In genomic region chr7:155533120-155533826, GRCh38 we compare ENCODE assay signal across 8 cellular contexts. TPM values are rescaled to one million over a fixed set of nuclear protein-coding genes. Genes with fewer than 3 reads are reported as not detected.
DNase-seq lines count a peak whose midpoint lies in the region; ATAC-seq and TF ChIP-seq lines count a peak whose summit lies in the region.

No MANE protein-coding gene starts in this region.

- H2AFZ ChIP-seq in GM23248, result peak overlapping the region; percentile 18; the same call in 1 of the 2 replicates

- H3K36me3 ChIP-seq in GM23248 (ENCODE audit: low read depth), result no peaks in the 10 kb centered on the region
- H3K36me3 ChIP-seq in NT2/D1 (ENCODE audit: insufficient read depth, insufficient read length, low read length), result no peaks in the 10 kb centered on the region
- H3K36me3 ChIP-seq in rectal smooth muscle tissue (ENCODE audit: control insufficient read depth, insufficient read depth, low read length), result no peaks in the 10 kb centered on the region

- no peak overlapping the region for H3K27ac ChIP-seq in GM23248
- no peak overlapping the region for H3K27ac ChIP-seq in foreskin keratinocyte
- no peak overlapping the region for H3K27ac ChIP-seq in rectal smooth muscle tissue (ENCODE audit: low read depth, low read length)

- H3K27me3 ChIP-seq in GM23248 (replicated peaks; ENCODE audit: insufficient read depth), result peaks cover 50% of the 10 kb centered on the region
- H3K27me3 ChIP-seq in NT2/D1 (ENCODE audit: insufficient read depth, insufficient read length), result peaks cover 68% of the 10 kb centered on the region
- H3K27me3 ChIP-seq in foreskin keratinocyte, result peaks cover 66% of the 10 kb centered on the region
- peaks cover 42% of the 10 kb centered on the region for H3K27me3 ChIP-seq in rectal smooth muscle tissue (ENCODE audit: control insufficient read depth, insufficient read depth, low read length)

- H3K9ac ChIP-seq in GM23248, result no peak overlapping the region
- peak overlapping the region; percentile 64 for H3K9ac ChIP-seq in NT2/D1 (ENCODE audit: insufficient read length, low read depth)
- H3K9ac ChIP-seq in rectal smooth muscle tissue (ENCODE audit: low read length), result no peak overlapping the region

- H3K79me2 ChIP-seq in GM23248 (ENCODE audit: insufficient read depth), result no peaks in the 10 kb centered on the region

- H3K4me2 ChIP-seq in GM23248 (ENCODE audit: unreplicated experiment), result no peak overlapping the region

- in situ Hi-C loops in GM23248 (cut with MboI), result no loop called here

- H3K9me2 ChIP-seq in GM23248 (ENCODE audit: insufficient read depth), result no peaks in the 10 kb centered on the region

- ATAC-seq in foreskin keratinocyte, result peak; percentile 30
- no peak for ATAC-seq in HG02678 (IDR thresholded peaks at IDR 0.05; ENCODE audit: unreplicated experiment)

- H4K20me1 ChIP-seq in GM23248 (ENCODE audit: insufficient read depth), result no peaks in the 10 kb centered on the region

- no peak for TF ChIP-seq CTCF in foreskin keratinocyte (conservative IDR thresholded peaks at IDR 0.05)

- 2 to 3% methylated on average over 60 of the region's 60 CpGs for WGBS in GM23248 (ENCODE audit: low coverage in 1 of 2, low lambda C conversion rate in 2 of 2, missing lambda C conversion rate in 2 of 2), 2 experiments

- peak; percentile 25 for DNase-seq in GM23248
- DNase-seq in NT2/D1 (ENCODE audit: low read depth, low spot score), result no peak
- DNase-seq in foreskin keratinocyte, result no peak
- DNase-seq in NCI-H2029 (lab: John Stamatoyannopoulos, UW), result no peak
- no peak for DNase-seq in activated CD4-positive, alpha-beta T cell treated with anti-CD3 and anti-CD28 coated beads, Interleukin-2, amount 50 U/mL, for 4 hours
- DNase-seq in central memory CD4-positive, alpha-beta T cell, result no peak

- H3K9me3 ChIP-seq in GM23248 (ENCODE audit: low read depth), result no peaks in the 10 kb centered on the region
- H3K9me3 ChIP-seq in NT2/D1 (ENCODE audit: insufficient read depth, low read length), result no peaks in the 10 kb centered on the region

- H3K4me1 ChIP-seq in GM23248 (ENCODE audit: insufficient read depth) (no peaks in the 10 kb centered on the region), NT2/D1 (ENCODE audit: insufficient read depth, insufficient read length) (peaks cover 6% of the 10 kb centered on the region), foreskin keratinocyte (no peaks in the 10 kb centered on the region), rectal smooth muscle tissue (ENCODE audit: control insufficient read depth, insufficient read depth, low read length) (peaks cover 2% of the 10 kb centered on the region)

- H3K4me3 ChIP-seq in GM23248 (no peak overlapping the region), NT2/D1 (ENCODE audit: insufficient read length, low read depth) (peak overlapping the region; percentile 46), rectal smooth muscle tissue (ENCODE audit: low read length) (peak overlapping the region; percentile 32)

- no peaks in the 10 kb centered on the region for H3F3A ChIP-seq in GM23248 (ENCODE audit: insufficient read depth)

RNA-seq across cellular contexts. Expression of gene CNPY1, which starts 13.1 kb away (rescaled TPM):
- not detected in 2 replicates for total RNA-seq in GM23248 (2014; rRNA removed; shearing (Covaris generic))
- polyA plus RNA-seq in GM23248 (2016; fragmentation: Nextera tagmentation; extraction: Ambion mirVana) (not detected in 2 replicates), foreskin keratinocyte (not detected in 2 replicates)
- not detected in 2 replicates for total RNA-seq in foreskin keratinocyte
